In genomic region chr1:26161408-26162219, GRCh38 we compare ENCODE assay signal across 8 cellular contexts. TPM values are rescaled to one million over a fixed set of nuclear protein-coding genes. Genes with fewer than 3 reads are reported as not detected.
A peak's percentile ranks its signal among the peaks of the same experiment; 100 is the strongest.
DNase-seq lines count a peak whose midpoint lies in the region; ATAC-seq and TF ChIP-seq lines count a peak whose summit lies in the region.

No MANE protein-coding gene starts in this region.

- H3K4me1 Mint-ChIP-seq in Calu3 (ENCODE audit: low read depth, unreplicated experiment) (no peaks in the 10 kb centered on the region), mesothelial cell of epicardium (peaks cover 36% of the 10 kb centered on the region)
- H3K4me1 Mint-ChIP-seq in activated CD4-positive, alpha-beta memory T cell treated with anti-CD3 and anti-CD28 coated beads for 36 hours (ENCODE audit: low read depth) = peaks cover 10% of the 10 kb centered on the region

- ATAC-seq in GM18909 (IDR thresholded peaks at IDR 0.05; ENCODE audit: poor library complexity, unreplicated experiment) = no peak

- POLR2A ChIA-PET in activated CD4-positive, alpha-beta memory T cell treated with anti-CD3 and anti-CD28 coated beads for 36 hours (lab: Charles Lee) = no interaction called here

- no TSS peak for BruUV-seq in Calu3 (replicated peaks; lab: Mats Ljungman, UMichigan)

- no peaks in the 10 kb centered on the region for H3K9me3 ChIP-seq in MG63

- intact Hi-C loops in Calu3 (cut with micrococcal nuclease; ENCODE audit: unreplicated experiment) = loop anchor here (5.0 kb wide), 1 partner anchor 54 kb away; no protein-coding TSS in a partner anchor
- intact Hi-C loops in activated CD4-positive, alpha-beta memory T cell treated with anti-CD3 and anti-CD28 coated beads for 36 hours (cut with micrococcal nuclease) = loop anchor here (5.0 kb wide), 2 partner anchors 54 to 124 kb away; no protein-coding TSS in a partner anchor

- CTCF ChIA-PET in Calu3 (lab: Charles Lee) = no interaction called here
- CTCF ChIA-PET in activated CD4-positive, alpha-beta memory T cell treated with anti-CD3 and anti-CD28 coated beads for 36 hours (lab: Charles Lee) = interaction anchor here (0.6 to 3.5 kb wide), 6 partner anchors 17 to 125 kb away, joined by 3 to 19 read pairs (median 3); partner anchors contain the start of gene CEP85

- TF ChIP-seq CTCF in Calu3 (IDR thresholded peaks at IDR 0.05; ENCODE audit: unreplicated experiment) (no peak), epithelial cell of esophagus (IDR thresholded peaks at IDR 0.05; ENCODE audit: insufficient read depth, low read depth, low read length, missing control alignments) (no peak), mesothelial cell of epicardium (IDR thresholded peaks at IDR 0.05; ENCODE audit: unreplicated experiment) (no peak)

- H3K27me3 ChIP-seq in MG63 = no peaks in the 10 kb centered on the region

- H3K4me3 Mint-ChIP-seq in Calu3 (ENCODE audit: low read depth, unreplicated experiment) (peak overlapping the region; percentile 67), mesothelial cell of epicardium (peak overlapping the region; percentile 65)
- peak overlapping the region; percentile 24 for H3K4me3 Mint-ChIP-seq in activated CD4-positive, alpha-beta memory T cell treated with anti-CD3 and anti-CD28 coated beads for 36 hours

- peak overlapping the region; percentile 37 for H3K4me3 ChIP-seq in MG63
- H3K4me3 ChIP-seq in epithelial cell of esophagus (ENCODE audit: low read length) = peak overlapping the region; percentile 32

- DNase-seq in Calu3 (peak; percentile 66), MG63 (peak; percentile 47), epithelial cell of esophagus (ENCODE audit: low read depth) (peak; percentile 50), mesothelial cell of epicardium (ENCODE audit: low spot score in 2 of 2, unreplicated experiment in 2 of 2) (peak in 1 of 2 experiments; percentile 71), D341Med (ENCODE audit: low spot score) (no peak)
- DNase-seq in activated CD4-positive, alpha-beta memory T cell treated with anti-CD3 and anti-CD28 coated beads for 36 hours = peak; percentile 50
- peak; percentile 19 for DNase-seq in stimulated activated naive CD4-positive, alpha-beta T cell treated with Interleukin-2 at 50 U/mL for 16 hours (lab: John Stamatoyannopoulos, UW)

- H3K27ac Mint-ChIP-seq in Calu3 (ENCODE audit: unreplicated experiment) = peak overlapping the region; percentile 21
- H3K27ac Mint-ChIP-seq in activated CD4-positive, alpha-beta memory T cell treated with anti-CD3 and anti-CD28 coated beads for 36 hours = no peak overlapping the region
- peak overlapping the region; percentile 83 for H3K27ac Mint-ChIP-seq in mesothelial cell of epicardium

- peaks cover 13% of the 10 kb centered on the region for H3K27me3 Mint-ChIP-seq in Calu3 (ENCODE audit: unreplicated experiment)
- peaks cover 31% of the 10 kb centered on the region for H3K27me3 Mint-ChIP-seq in activated CD4-positive, alpha-beta memory T cell treated with anti-CD3 and anti-CD28 coated beads for 36 hours
- H3K27me3 Mint-ChIP-seq in mesothelial cell of epicardium (ENCODE audit: low read depth) = peaks cover 6% of the 10 kb centered on the region

- H3K9me3 Mint-ChIP-seq in Calu3 (ENCODE audit: low read depth, unreplicated experiment) (no peaks in the 10 kb centered on the region), mesothelial cell of epicardium (no peaks in the 10 kb centered on the region)
- no peaks in the 10 kb centered on the region for H3K9me3 Mint-ChIP-seq in activated CD4-positive, alpha-beta memory T cell treated with anti-CD3 and anti-CD28 coated beads for 36 hours

- peaks cover 11% of the 10 kb centered on the region for H3K36me3 Mint-ChIP-seq in Calu3 (ENCODE audit: insufficient read depth, unreplicated experiment)
- no peaks in the 10 kb centered on the region for H3K36me3 Mint-ChIP-seq in activated CD4-positive, alpha-beta memory T cell treated with anti-CD3 and anti-CD28 coated beads for 36 hours
- no peaks in the 10 kb centered on the region for H3K36me3 Mint-ChIP-seq in mesothelial cell of epicardium

- H3K36me3 ChIP-seq in MG63 = no peaks in the 10 kb centered on the region

RNA-seq across cellular contexts. Expression of gene FAM110D, which starts 2.7 kb away (rescaled TPM):
- not detected in 2 replicates for total RNA-seq in Calu3 (2022)
- 0.07 TPM in 1 of 2 replicates, not detected in the other for total RNA-seq in MG63 (2014; rRNA removed; shearing (Covaris generic); ENCODE audit: low replicate concordance)
- total RNA-seq in activated CD4-positive, alpha-beta memory T cell treated with anti-CD3 and anti-CD28 coated beads for 36 hours = not detected
- total RNA-seq in mesothelial cell of epicardium = 0.58 to 0.84 TPM (median 0.69 TPM) in 3 replicates

RNA-seq across cellular contexts. Expression of gene C1orf232, which starts 7.1 kb away (rescaled TPM):
- total RNA-seq in Calu3 (2022) (not detected in 2 replicates), mesothelial cell of epicardium (not detected in 3 replicates)
- total RNA-seq in MG63 (2014; rRNA removed; shearing (Covaris generic); ENCODE audit: low replicate concordance) = not detected in 2 replicates
- not detected for total RNA-seq in activated CD4-positive, alpha-beta memory T cell treated with anti-CD3 and anti-CD28 coated beads for 36 hours

RNA-seq across cellular contexts. Expression of gene ZNF593, which starts 8.1 kb away (rescaled TPM):
- total RNA-seq in Calu3 (2022) (22.2 and 23.1 TPM in 2 replicates), mesothelial cell of epicardium (27.1 to 28.7 TPM (median 28.6 TPM) in 3 replicates)
- total RNA-seq in MG63 (2014; rRNA removed; shearing (Covaris generic); ENCODE audit: low replicate concordance) = 27.8 and 45.7 TPM in 2 replicates
- 10 to 100 TPM; 37.4 to 38.0 TPM for total RNA-seq in activated CD4-positive, alpha-beta memory T cell treated with anti-CD3 and anti-CD28 coated beads for 36 hours

RNA-seq across cellular contexts. Expression of gene ZNF593OS, which starts 10.0 kb away (rescaled TPM):
- total RNA-seq in Calu3 (2022) (not detected in 2 replicates), mesothelial cell of epicardium (not detected in 3 replicates)
- total RNA-seq in MG63 (2014; rRNA removed; shearing (Covaris generic); ENCODE audit: low replicate concordance) = not detected in 2 replicates
- total RNA-seq in activated CD4-positive, alpha-beta memory T cell treated with anti-CD3 and anti-CD28 coated beads for 36 hours = not detected

RNA-seq across cellular contexts. Expression of gene CNKSR1, which starts 15.7 kb away (rescaled TPM):
- 28.1 and 30.6 TPM in 2 replicates for total RNA-seq in Calu3 (2022)
- total RNA-seq in MG63 (2014; rRNA removed; shearing (Covaris generic); ENCODE audit: low replicate concordance) = not detected in 2 replicates
- total RNA-seq in activated CD4-positive, alpha-beta memory T cell treated with anti-CD3 and anti-CD28 coated beads for 36 hours = 1 to 10 TPM; 1.3 to 1.5 TPM
- total RNA-seq in mesothelial cell of epicardium = 50.2 to 53.9 TPM (median 52.2 TPM) in 3 replicates
